ENCODE assay signal across 36 cellular contexts in the genomic region with DNA sequence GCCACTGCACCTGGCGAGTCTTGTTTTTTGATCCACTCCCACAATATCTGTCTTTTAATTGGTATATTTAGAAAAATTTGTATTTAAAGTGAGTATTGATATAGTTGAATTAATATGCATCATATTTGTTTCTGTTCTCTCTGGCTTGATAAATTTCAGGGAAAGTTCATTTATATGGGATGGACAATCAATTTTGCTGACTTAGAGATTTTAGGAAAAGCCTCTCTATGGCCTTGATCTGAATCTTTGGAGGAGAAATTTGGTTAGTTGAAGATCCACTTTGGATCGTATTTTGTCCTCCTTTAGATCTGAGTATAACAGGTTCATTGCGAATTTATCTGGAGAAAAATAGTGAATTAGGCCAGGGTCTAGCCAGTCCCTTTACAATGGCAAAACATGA.
"Had no signal": no experiment of that assay in that cellular context is flagged by ENCODE, and none has a peak within 500 bp of the region (broad histone marks: within the 10 kb centered on the region; RNA-seq: fewer than 3 reads in every experiment).

No MANE protein-coding gene starts in this region.

- DNase-seq: MG63, MM.1S, MV-4-11, NCI-H1048, NCI-H1092, NCI-H1092 treated with DMSO at 0.1 percent for 48 hours, NCI-H1105, NCI-H1105 treated with DMSO at 0.1 percent for 48 hours, NCI-H1417, NCI-H1417 treated with DMSO at 0.1 percent for 48 hours, NCI-H1436, NCI-H1436 treated with DMSO at 0.1 percent for 48 hours, NCI-H146, NCI-H1694, NCI-H1694 treated with DMSO at 0.1 percent for 48 hours, NCI-H187, NCI-H187 treated with DMSO at 0.1 percent for 48 hours, NCI-H1930, NCI-H2029, NCI-H2029 treated with DMSO at 0.1 percent for 48 hours, NCI-H2081, NCI-H2081 treated with DMSO at 0.1 percent for 48 hours, NCI-H2107, NCI-H2171, NCI-H2171 treated with DMSO at 0.1 percent for 48 hours, NCI-H2227 treated with DMSO at 0.1 percent for 48 hours, NCI-H226, NCI-H345, NCI-H446, NCI-H446 treated with DMSO at 0.1 percent for 48 hours, NCI-H510A, NCI-H510A treated with DMSO at 0.1 percent for 48 hours, NCI-H524, NCI-H524 treated with DMSO at 0.1 percent for 48 hours, NCI-H526, NCI-H526 treated with DMSO at 0.1 percent for 48 hours had no signal

- H3K36me3 ChIP-seq: MG63 had no signal

- H3K4me3 ChIP-seq: MG63 had no signal

- H3K27me3 ChIP-seq: MG63 had no signal
